Comparison of ENCODE assay signal across 8 cellular contexts in the genomic region with DNA sequence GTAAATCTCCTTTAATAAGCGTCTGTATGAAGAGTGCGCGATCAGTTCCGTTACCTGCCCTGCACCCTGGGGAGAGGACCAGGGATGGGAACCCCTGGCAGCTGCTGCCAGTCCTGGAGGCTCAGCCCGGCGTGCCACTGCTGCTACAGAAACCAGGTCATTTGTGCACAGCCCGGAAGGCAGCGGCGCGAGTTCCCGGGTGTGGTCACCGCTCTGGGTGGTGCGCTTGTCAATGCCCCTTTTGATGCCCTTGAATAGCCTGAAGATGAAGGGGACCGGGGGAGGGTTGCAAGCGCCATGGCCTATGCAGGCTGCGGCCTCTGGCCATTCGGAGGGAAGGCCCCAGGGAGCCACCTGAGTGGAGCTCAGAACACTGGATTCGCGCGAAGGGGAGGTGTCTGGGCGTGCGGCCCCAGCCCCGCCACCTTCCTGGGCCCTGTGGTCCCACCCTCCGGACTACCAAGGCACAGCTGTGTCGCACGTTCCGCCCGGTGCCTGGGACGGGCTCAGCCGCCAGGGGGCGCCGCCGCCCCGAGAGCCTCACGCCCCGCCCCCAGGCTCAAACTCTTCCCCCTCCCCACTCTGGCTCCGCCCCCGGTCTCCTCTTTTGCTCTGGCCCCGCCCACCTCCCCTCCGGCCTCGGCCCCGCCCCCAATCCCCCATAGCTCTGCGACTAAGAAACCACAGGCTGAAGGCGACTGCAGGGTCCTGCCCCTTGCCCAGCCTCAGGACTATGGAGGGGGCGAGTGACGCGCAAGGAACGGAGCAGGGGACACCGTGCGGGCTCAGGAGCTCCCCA. TPM values are rescaled to one million over a fixed set of nuclear protein-coding genes. Genes with fewer than 3 reads are reported as not detected.
DNase-seq lines count a peak whose midpoint lies in the region; ATAC-seq lines count a peak whose summit lies in the region.

No MANE protein-coding gene starts in this region.

- peaks cover 3% of the 10 kb centered on the region for H3K4me1 Mint-ChIP-seq in activated CD4-positive, alpha-beta memory T cell treated with anti-CD3 and anti-CD28 coated beads, Interleukin-2, amount 10 ng/mL, durations not matched to agents 7 days and 5 days

- DNase-seq in Ammon's horn (ENCODE audit: low spot score) (peak; percentile 79), lung microvascular endothelial cell (ENCODE audit: low read depth in 2 of 2) (peak; percentile 66 to 86), GDM1 (lab: John Stamatoyannopoulos, UW) (no peak)
- peak; percentile 75 for DNase-seq in activated CD4-positive, alpha-beta memory T cell treated with anti-CD3 and anti-CD28 coated beads, Interleukin-2, amount 10 ng/mL, durations not matched to agents 7 days and 5 days
- peak; percentile 70 for DNase-seq in effector CD4-positive, alpha-beta T cell
- DNase-seq in stimulated activated CD8-positive, alpha-beta memory T cell treated with anti-CD3 and anti-CD28 coated beads, Interleukin-12 subunit alpha, Interleukin-12 subunit beta, amount 100 ng/mL, for 1 hour (ENCODE audit: low read depth) = peak; percentile 71

- H3K36me3 Mint-ChIP-seq in activated CD4-positive, alpha-beta memory T cell treated with anti-CD3 and anti-CD28 coated beads, Interleukin-2, amount 10 ng/mL, durations not matched to agents 7 days and 5 days (ENCODE audit: low read depth) = peaks cover 27% of the 10 kb centered on the region

- H3K9me3 Mint-ChIP-seq in activated CD4-positive, alpha-beta memory T cell treated with anti-CD3 and anti-CD28 coated beads, Interleukin-2, amount 10 ng/mL, durations not matched to agents 7 days and 5 days = no peaks in the 10 kb centered on the region

- H3K4me3 Mint-ChIP-seq in activated CD4-positive, alpha-beta memory T cell treated with anti-CD3 and anti-CD28 coated beads, Interleukin-2, amount 10 ng/mL, durations not matched to agents 7 days and 5 days = no peak overlapping the region

- CTCF ChIA-PET in activated CD4-positive, alpha-beta memory T cell treated with anti-CD3 and anti-CD28 coated beads, Interleukin-2, amount 10 ng/mL, durations not matched to agents 7 days and 5 days (lab: Charles Lee) = interaction anchor here (1.1 to 2.7 kb wide), 7 partner anchors 12 to 293 kb away, joined by 3 to 16 read pairs (median 4); partner anchors contain the start of genes AP5Z1 and RADIL

- no peaks in the 10 kb centered on the region for H3K27me3 Mint-ChIP-seq in activated CD4-positive, alpha-beta memory T cell treated with anti-CD3 and anti-CD28 coated beads, Interleukin-2, amount 10 ng/mL, durations not matched to agents 7 days and 5 days

- ATAC-seq in HG03432 (IDR thresholded peaks at IDR 0.05; ENCODE audit: unreplicated experiment) (peak; percentile 38), HG02571 (IDR thresholded peaks at IDR 0.05; ENCODE audit: unreplicated experiment) (no peak)

- no peak overlapping the region for H3K27ac Mint-ChIP-seq in activated CD4-positive, alpha-beta memory T cell treated with anti-CD3 and anti-CD28 coated beads, Interleukin-2, amount 10 ng/mL, durations not matched to agents 7 days and 5 days

- POLR2A ChIA-PET in activated CD4-positive, alpha-beta memory T cell treated with anti-CD3 and anti-CD28 coated beads, Interleukin-2, amount 10 ng/mL, durations not matched to agents 7 days and 5 days (lab: Charles Lee) = interaction anchor here (0.6 to 3.7 kb wide), 2 partner anchors 16 to 180 kb away, joined by 4 to 49 read pairs; partner anchors contain the start of gene AP5Z1

RNA-seq across cellular contexts. Expression of gene AP5Z1, which starts 16.5 kb away (rescaled TPM):
- 10 to 100 TPM; 57.5 to 60.6 TPM for total RNA-seq in activated CD4-positive, alpha-beta memory T cell treated with anti-CD3 and anti-CD28 coated beads, Interleukin-2, amount 10 ng/mL, durations not matched to agents 7 days and 5 days
- 19.2 and 20.2 TPM in 2 replicates for total RNA-seq in lung microvascular endothelial cell
